ENCODE assay signal across 9 cellular contexts in the genomic region with DNA sequence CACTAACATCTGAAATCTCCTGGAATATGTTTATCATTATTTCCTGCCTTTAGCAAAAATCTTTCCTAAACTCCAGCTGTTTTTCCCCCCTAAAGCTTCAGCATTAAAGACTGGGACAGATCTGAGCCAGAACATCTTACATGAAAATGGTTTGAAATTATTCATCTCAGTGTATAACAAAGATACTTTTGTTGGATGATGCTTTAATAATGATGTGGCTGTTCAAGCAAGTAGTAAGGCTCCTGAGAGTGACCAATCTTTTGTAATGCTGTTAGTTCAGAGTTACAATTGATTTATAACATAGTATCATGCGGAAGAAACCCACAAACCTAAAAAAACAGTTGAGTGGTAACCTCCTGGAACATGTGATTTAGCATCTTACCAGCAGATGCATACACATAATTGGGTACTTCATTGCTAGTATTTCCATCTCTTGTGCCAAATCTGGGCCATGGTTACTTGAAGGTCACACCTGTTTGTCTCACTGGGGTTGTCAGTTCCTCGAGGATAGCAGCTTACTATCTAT. TPM values are rescaled to one million over a fixed set of nuclear protein-coding genes. Genes with fewer than 3 reads are reported as not detected.
DNase-seq lines count a peak whose midpoint lies in the region; ATAC-seq and TF ChIP-seq lines count a peak whose summit lies in the region.
"Had no signal": no experiment of that assay in that cellular context is flagged by ENCODE, and none has a peak within 500 bp of the region (broad histone marks: within the 10 kb centered on the region; RNA-seq: fewer than 3 reads in every experiment).

No MANE protein-coding gene starts in this region.

- peak overlapping the region in 10 of 12 donors; percentile 24 to 96 (median 92) for H3K27ac ChIP-seq in heart left ventricle
- H3K27ac ChIP-seq in transverse colon = peak overlapping the region in 3 of 4 donors; percentile 93 to 96 (median 94)

- intact Hi-C loops in heart left ventricle (cut with DNase I) (loop anchor here in 2 of 10 donors (5.0 to 10.0 kb wide), 3 partner anchors 100 to 963 kb away; partner anchors contain the start of gene MEOX2 (in 1 of the 2)), Right ventricle myocardium superior (cut with DNase I) (no loop called here), transverse colon (cut with DNase I; ENCODE audit: low total_unique reads) (no loop called here)

- no peaks in the 10 kb centered on the region for H3K9me3 Mint-ChIP-seq in WTC11

- 28 to 32% (median 30%) methylated on average over 2 of the region's 2 CpGs for WGBS in heart left ventricle, 4 donors
- 30 to 34% methylated on average over 2 of the region's 2 CpGs for WGBS in transverse colon (ENCODE audit: low coverage in 1 of 2), 2 donors

- no peak for TF ChIP-seq CTCF in heart left ventricle (IDR thresholded peaks at IDR 0.05)
- no peak for TF ChIP-seq CTCF in WTC11 (IDR thresholded peaks at IDR 0.05)
- no peak for TF ChIP-seq CTCF in transverse colon (IDR thresholded peaks at IDR 0.05)

- CTCF ChIA-PET in WTC11 (lab: Charles Lee) = no interaction called here

- ATAC-seq in heart left ventricle (no peak), Right ventricle myocardium superior (ENCODE audit: poor library complexity) (no peak), WTC11 (no peak), GM18502 (IDR thresholded peaks at IDR 0.05; ENCODE audit: poor library complexity, unreplicated experiment) (no peak)

- peaks cover 3% of the 10 kb centered on the region for H3K27me3 Mint-ChIP-seq in WTC11 (ENCODE audit: low read depth)

- no peak overlapping the region for H3K27ac Mint-ChIP-seq in WTC11

- in situ Hi-C loops in transverse colon (cut with MboI; ENCODE audit: low pct_ligation_motif_present in 1 of 4, low pct_unique_long_range_greater_than_20kb in 1 of 4, low sequenced_read_pairs in 3 of 4) = no loop called here

- TF ChIP-seq EP300 in transverse colon (IDR thresholded peaks at IDR 0.05; ENCODE audit: low read depth) = no peak

- DNase-seq in heart left ventricle (no peak), Right ventricle myocardium superior (no peak), WTC11 (ENCODE audit: low spot score) (no peak), transverse colon (no peak), cerebellum (ENCODE audit: low spot score) (no peak)
- DNase-seq in stimulated activated CD4-positive, alpha-beta T cell treated with anti-CD3 and anti-CD28 coated beads, Interleukin-4, amount 100 ng/mL, for 24 hours = no peak
- DNase-seq: uterus had no signal

- no peaks in the 10 kb centered on the region for H3K9me3 ChIP-seq in heart left ventricle
- H3K9me3 ChIP-seq in transverse colon = no peaks in the 10 kb centered on the region
- H3K9me3 ChIP-seq: uterus had no signal

- H3K4me3 Mint-ChIP-seq in WTC11 = peak overlapping the region; percentile 99

- no peak for TF ChIP-seq POLR2A in heart left ventricle (IDR thresholded peaks at IDR 0.05)
- no peak for TF ChIP-seq POLR2A in transverse colon (IDR thresholded peaks at IDR 0.05)

- H3K36me3 ChIP-seq in heart left ventricle (no peaks in the 10 kb centered on the region), transverse colon (no peaks in the 10 kb centered on the region)
- H3K36me3 ChIP-seq: uterus had no signal

- H3K4me1 Mint-ChIP-seq in WTC11 = peaks cover 58% of the 10 kb centered on the region

- H3K36me3 Mint-ChIP-seq in WTC11 = no peaks in the 10 kb centered on the region

- H3K4me1 ChIP-seq in heart left ventricle (peaks cover 0 to 78% (median 56%) of the 10 kb centered on the region in 12 donors), transverse colon (peaks cover 0 to 64% (median 35%) of the 10 kb centered on the region in 4 donors)
- H3K4me1 ChIP-seq: uterus had no signal

- H3K4me3 ChIP-seq in heart left ventricle (peak overlapping the region in 11 of 12 donors; percentile 71 to 97 (median 88)), iPS-11a (ENCODE audit: low read depth, low read length) (peak overlapping the region; percentile 83), transverse colon (peak overlapping the region in 2 of 4 donors; percentile 77 to 88)

- H3K27me3 ChIP-seq in heart left ventricle = no peaks in the 10 kb centered on the region
- H3K27me3 ChIP-seq in transverse colon = no peaks in the 10 kb centered on the region
- H3K27me3 ChIP-seq: uterus had no signal

- POLR2A ChIA-PET in WTC11 (lab: Charles Lee) = no interaction called here

TF ChIP-seq in WTC11, 78 proteins besides CTCF, POLR2A, EP300 and RAD21:
- TF ChIP-seq SOX15 (CRISPR knock-in tag; IDR thresholded peaks at IDR 0.05) (no peak), RELA (CRISPR knock-in tag; IDR thresholded peaks at IDR 0.05; ENCODE audit: borderline replicate concordance) (no peak), GTF2I (CRISPR knock-in tag; conservative IDR thresholded peaks at IDR 0.05) (no peak), MYBL2 (CRISPR knock-in tag; IDR thresholded peaks at IDR 0.05) (no peak), RORB (CRISPR knock-in tag; IDR thresholded peaks at IDR 0.05) (no peak), ESRRA (CRISPR knock-in tag; IDR thresholded peaks at IDR 0.05; ENCODE audit: borderline replicate concordance) (no peak), SMAD3 (CRISPR knock-in tag; IDR thresholded peaks at IDR 0.05; ENCODE audit: borderline replicate concordance) (no peak), HMGA2 (CRISPR knock-in tag; IDR thresholded peaks at IDR 0.05) (no peak), ATF1 (CRISPR knock-in tag; IDR thresholded peaks at IDR 0.05) (no peak), ZNF138 (CRISPR knock-in tag; conservative IDR thresholded peaks at IDR 0.05) (no peak), ZNF396 (CRISPR knock-in tag; IDR thresholded peaks at IDR 0.05; ENCODE audit: borderline replicate concordance) (no peak), FOXK1 (CRISPR knock-in tag; IDR thresholded peaks at IDR 0.05) (no peak)
- TF ChIP-seq, protein P1, sequence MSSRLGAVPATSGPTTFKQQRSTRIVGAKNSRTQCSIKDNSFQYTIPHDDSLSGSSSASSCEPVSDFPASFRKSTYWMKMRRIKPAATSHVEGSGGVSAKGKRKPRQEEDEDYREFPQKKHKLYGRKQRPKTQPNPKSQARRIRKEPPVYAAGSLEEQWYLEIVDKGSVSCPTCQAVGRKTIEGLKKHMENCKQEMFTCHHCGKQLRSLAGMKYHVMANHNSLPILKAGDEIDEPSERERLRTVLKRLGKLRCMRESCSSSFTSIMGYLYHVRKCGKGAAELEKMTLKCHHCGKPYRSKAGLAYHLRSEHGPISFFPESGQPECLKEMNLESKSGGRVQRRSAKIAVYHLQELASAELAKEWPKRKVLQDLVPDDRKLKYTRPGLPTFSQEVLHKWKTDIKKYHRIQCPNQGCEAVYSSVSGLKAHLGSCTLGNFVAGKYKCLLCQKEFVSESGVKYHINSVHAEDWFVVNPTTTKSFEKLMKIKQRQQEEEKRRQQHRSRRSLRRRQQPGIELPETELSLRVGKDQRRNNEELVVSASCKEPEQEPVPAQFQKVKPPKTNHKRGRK (CRISPR knock-in tag; IDR thresholded peaks at IDR 0.05; ENCODE audit: borderline replicate concordance) = no peak
- TF ChIP-seq, protein P2, sequence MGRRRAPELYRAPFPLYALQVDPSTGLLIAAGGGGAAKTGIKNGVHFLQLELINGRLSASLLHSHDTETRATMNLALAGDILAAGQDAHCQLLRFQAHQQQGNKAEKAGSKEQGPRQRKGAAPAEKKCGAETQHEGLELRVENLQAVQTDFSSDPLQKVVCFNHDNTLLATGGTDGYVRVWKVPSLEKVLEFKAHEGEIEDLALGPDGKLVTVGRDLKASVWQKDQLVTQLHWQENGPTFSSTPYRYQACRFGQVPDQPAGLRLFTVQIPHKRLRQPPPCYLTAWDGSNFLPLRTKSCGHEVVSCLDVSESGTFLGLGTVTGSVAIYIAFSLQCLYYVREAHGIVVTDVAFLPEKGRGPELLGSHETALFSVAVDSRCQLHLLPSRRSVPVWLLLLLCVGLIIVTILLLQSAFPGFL (CRISPR knock-in tag; IDR thresholded peaks at IDR 0.05; ENCODE audit: borderline replicate concordance) = no peak
- TF ChIP-seq, protein P3, sequence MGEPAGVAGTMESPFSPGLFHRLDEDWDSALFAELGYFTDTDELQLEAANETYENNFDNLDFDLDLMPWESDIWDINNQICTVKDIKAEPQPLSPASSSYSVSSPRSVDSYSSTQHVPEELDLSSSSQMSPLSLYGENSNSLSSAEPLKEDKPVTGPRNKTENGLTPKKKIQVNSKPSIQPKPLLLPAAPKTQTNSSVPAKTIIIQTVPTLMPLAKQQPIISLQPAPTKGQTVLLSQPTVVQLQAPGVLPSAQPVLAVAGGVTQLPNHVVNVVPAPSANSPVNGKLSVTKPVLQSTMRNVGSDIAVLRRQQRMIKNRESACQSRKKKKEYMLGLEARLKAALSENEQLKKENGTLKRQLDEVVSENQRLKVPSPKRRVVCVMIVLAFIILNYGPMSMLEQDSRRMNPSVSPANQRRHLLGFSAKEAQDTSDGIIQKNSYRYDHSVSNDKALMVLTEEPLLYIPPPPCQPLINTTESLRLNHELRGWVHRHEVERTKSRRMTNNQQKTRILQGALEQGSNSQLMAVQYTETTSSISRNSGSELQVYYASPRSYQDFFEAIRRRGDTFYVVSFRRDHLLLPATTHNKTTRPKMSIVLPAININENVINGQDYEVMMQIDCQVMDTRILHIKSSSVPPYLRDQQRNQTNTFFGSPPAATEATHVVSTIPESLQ (CRISPR knock-in tag; IDR thresholded peaks at IDR 0.05) = no peak

RNA-seq across cellular contexts. Expression of gene BZW2, which starts 1.5 kb away (rescaled TPM):
- total RNA-seq in heart left ventricle (100 to 1,000 TPM; 195 to 808 (median 308) TPM), Right ventricle myocardium superior (359 TPM), WTC11 (2021) (100.0 to 105 TPM (median 104 TPM) in 3 replicates), transverse colon (100 to 1,000 TPM in 1 of 4 donors, 10 to 100 TPM in 3; 16.1 to 135 (median 70.9) TPM), cerebellum (65.6 TPM)
- polyA plus RNA-seq in heart left ventricle = 100 to 1,000 TPM; 214 to 253 TPM

RNA-seq across cellular contexts. Expression of gene ANKMY2, which starts 1.9 kb away (rescaled TPM):
- 10 to 100 TPM; 17.7 to 44.3 (median 28.3) TPM for total RNA-seq in heart left ventricle
- 10 to 100 TPM; 10.3 to 17.2 TPM for polyA plus RNA-seq in heart left ventricle
- 21.5 TPM for total RNA-seq in Right ventricle myocardium superior
- total RNA-seq in WTC11 (2021) = 12.0 to 13.6 TPM (median 13.0 TPM) in 3 replicates
- total RNA-seq in transverse colon = 10 to 100 TPM in 2 of 4 donors, 1 to 10 TPM in 1, under 1 TPM in 1; 0.75 to 22.5 (median 12.0) TPM
- 37.8 TPM for total RNA-seq in cerebellum
